Comparison of ENCODE assay signal across 1 cellular context in the genomic region with DNA sequence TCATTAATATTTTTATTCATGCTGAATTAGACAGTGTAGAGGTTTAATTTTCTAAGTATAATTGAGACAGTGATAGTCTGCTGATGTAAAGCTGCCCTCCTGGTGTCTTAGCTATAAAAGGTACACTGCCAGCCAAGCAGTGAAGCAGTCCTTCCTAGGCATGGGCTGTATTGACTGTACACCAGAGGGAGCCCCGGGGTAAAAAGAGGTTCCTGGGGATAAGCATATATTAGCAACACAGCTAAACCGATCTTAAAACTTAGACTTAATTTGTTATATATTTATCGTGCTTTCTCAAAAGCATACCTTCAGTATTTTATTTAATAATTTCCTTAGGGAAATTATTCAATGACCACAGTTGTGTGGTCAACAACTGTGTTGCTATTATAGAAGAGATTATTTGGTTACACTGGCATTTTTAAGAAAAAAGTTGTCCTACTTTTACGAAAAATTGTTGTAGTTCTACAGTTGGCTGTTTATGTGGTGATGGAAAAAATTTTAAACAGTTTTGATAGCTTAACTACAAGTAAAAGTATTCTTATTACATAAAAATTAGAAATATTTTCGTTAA.
TF ChIP-seq lines count a peak whose summit lies in the region.

No MANE protein-coding gene starts in this region.

TF ChIP-seq in H1, 55 proteins besides CTCF, POLR2A, EP300 and RAD21:
- TF ChIP-seq TBP (IDR thresholded peaks at IDR 0.05; ENCODE audit: low read depth, low read length) = no peak
